Comparison of ENCODE assay signal across 8 cellular contexts in genomic region chr7:101244385-101245146, GRCh38.
DNase-seq lines count a peak whose midpoint lies in the region; ATAC-seq lines count a peak whose summit lies in the region.

FIS1 (minus strand) TSS chr7:101245081; CDS start chr7:101245004, 77 bp downstream.

- H3K4me1 Mint-ChIP-seq in memory B cell, result peaks cover 8% of the 10 kb centered on the region

- peaks cover 8% of the 10 kb centered on the region for H3K36me3 Mint-ChIP-seq in memory B cell

- H3K9me3 Mint-ChIP-seq in memory B cell, result no peaks in the 10 kb centered on the region

- H3K27me3 Mint-ChIP-seq in memory B cell, result no peaks in the 10 kb centered on the region

- peak within 1 kb of the TSS; percentile 94 for H3K27ac Mint-ChIP-seq in memory B cell

- peak within 1 kb of the TSS; percentile 98 for H3K4me3 Mint-ChIP-seq in memory B cell

- ATAC-seq in GM19467 (IDR thresholded peaks at IDR 0.05; ENCODE audit: unreplicated experiment) (peak; percentile 84), memory B cell (ENCODE audit: low read depth) (peak; percentile 91)

- DNase-seq in COLO668 (lab: John Stamatoyannopoulos, UW; ENCODE audit: unreplicated experiment) (peak; percentile 96), HS-27A (ENCODE audit: low read depth) (peak; percentile 51), NK-92 (lab: John Stamatoyannopoulos, UW; ENCODE audit: unreplicated experiment) (peak; percentile 41), memory B cell (ENCODE audit: low spot score in 2 of 2) (peak; percentile 90 to 97)
- DNase-seq in activated CD8-positive, alpha-beta memory T cell treated with anti-CD3 and anti-CD28 coated beads for 24 hours, result peak; percentile 98
- DNase-seq in effector CD8-positive, alpha-beta T cell (lab: John Stamatoyannopoulos, UW), result peak; percentile 81
- peak; percentile 88 for DNase-seq in stimulated activated CD8-positive, alpha-beta memory T cell treated with anti-CD3 and anti-CD28 coated beads, Interleukin-12 subunit alpha, Interleukin-12 subunit beta, amount 100 ng/mL, for 24 hours (ENCODE audit: extremely low read depth)

Comparison
In these comparisons a context has a peak if more than half of its experiments do, and no peak if none do; other contexts are left out.
1. Peak in every context shown above with its lines: DNase-seq and ATAC-seq.
2. DNase-seq: peak in every context shown above with its lines; median percentile 98 in activated CD8-positive, alpha-beta memory T cell treated with anti-CD3 and anti-CD28 coated beads for 24 hours; 96 in COLO668; 94 in memory B cell; 88 in stimulated activated CD8-positive, alpha-beta memory T cell treated with anti-CD3 and anti-CD28 coated beads, Interleukin-12 subunit alpha, Interleukin-12 subunit beta, amount 100 ng/mL, for 24 hours; 81 in effector CD8-positive, alpha-beta T cell; 51 in HS-27A; 41 in NK-92.